ENCODE assay signal across 1 cellular context in genomic region chr22:37659066-37659896, GRCh38.
TF ChIP-seq lines count a peak whose summit lies in the region.

No MANE protein-coding gene starts in this region.

TF ChIP-seq in K562, 482 proteins besides CTCF, POLR2A, EP300 and RAD21 (continues in another document):
- TF ChIP-seq STAG1 (CRISPR knock-in tag; IDR thresholded peaks at IDR 0.05; ENCODE audit: borderline replicate concordance) (no peak), ZC3H11A (IDR thresholded peaks at IDR 0.05; ENCODE audit: low read depth, low read length) (no peak), ZNF707 (CRISPR knock-in tag; conservative IDR thresholded peaks at IDR 0.05) (no peak), NR2F6 (CRISPR knock-in tag; IDR thresholded peaks at IDR 0.05) (no peak), HMGN3 (IDR thresholded peaks at IDR 0.05; ENCODE audit: borderline replicate concordance, extremely low read depth, insufficient read length, low read depth, low read length) (no peak), ZNF584 (CRISPR knock-in tag; IDR thresholded peaks at IDR 0.05; ENCODE audit: low read depth) (no peak), SUPT5H (IDR thresholded peaks at IDR 0.05) (no peak), POLR2H (tag; IDR thresholded peaks at IDR 0.05; ENCODE audit: low read depth) (no peak), ZNF124 (CRISPR knock-in tag; IDR thresholded peaks at IDR 0.05) (no peak), CHD2 (IDR thresholded peaks at IDR 0.05; ENCODE audit: low read depth, low read length) (no peak), ZNF740 (CRISPR knock-in tag; IDR thresholded peaks at IDR 0.05) (no peak), ZNF740 (tag; IDR thresholded peaks at IDR 0.05) (no peak), E2F4 (CRISPR knock-in tag; IDR thresholded peaks at IDR 0.05; ENCODE audit: low read depth) (no peak), ZKSCAN1 (IDR thresholded peaks at IDR 0.05; ENCODE audit: low read depth, low read length) (peak; percentile 93), KDM5B (IDR thresholded peaks at IDR 0.05; ENCODE audit: insufficient replicate concordance, low read depth, low read length) (peak; percentile 11), SP1 (CRISPR knock-in tag; IDR thresholded peaks at IDR 0.05) (no peak), YBX1 (IDR thresholded peaks at IDR 0.05) (no peak), POLR2B (IDR thresholded peaks at IDR 0.05; ENCODE audit: low read depth, partially characterized antibody) (no peak), CBX1 (IDR thresholded peaks at IDR 0.05; ENCODE audit: low read depth) (no peak), ZNF3 (CRISPR knock-in tag; IDR thresholded peaks at IDR 0.05) (no peak), ZNF79 (CRISPR knock-in tag; IDR thresholded peaks at IDR 0.05; ENCODE audit: low read depth) (no peak), GATAD2B (IDR thresholded peaks at IDR 0.05; ENCODE audit: borderline replicate concordance) (no peak), OTX1 (CRISPR knock-in tag; IDR thresholded peaks at IDR 0.05) (no peak), ATF7 (IDR thresholded peaks at IDR 0.05) (no peak), MBD1 (CRISPR knock-in tag; IDR thresholded peaks at IDR 0.05) (no peak), NFE2L1 (tag; IDR thresholded peaks at IDR 0.05; ENCODE audit: borderline replicate concordance, low read depth) (no peak), CCNT2 (IDR thresholded peaks at IDR 0.05; ENCODE audit: borderline replicate concordance, extremely low read depth, insufficient read length, low read depth, low read length) (no peak), ZNF24 (IDR thresholded peaks at IDR 0.05) (no peak), NRF1 (conservative IDR thresholded peaks at IDR 0.05 in 1 of 2, IDR thresholded peaks at IDR 0.05 in 1 of 2) (peak; percentile 73 to 81), ZNF561 (CRISPR knock-in tag; conservative IDR thresholded peaks at IDR 0.05) (no peak), SRSF1 (IDR thresholded peaks at IDR 0.05; ENCODE audit: low read depth, low read length) (no peak), RFX5 (IDR thresholded peaks at IDR 0.05; ENCODE audit: low read depth, low read length) (no peak), HNRNPH1 (optimal IDR thresholded peaks at IDR 0.05; ENCODE audit: low read depth, low read length) (no peak), ZNF830 (CRISPR knock-in tag; IDR thresholded peaks at IDR 0.05) (no peak), SOX6 (IDR thresholded peaks at IDR 0.05) (no peak), CHD1 (IDR thresholded peaks at IDR 0.05; ENCODE audit: low read length) (peak; percentile 50), ZKSCAN3 (CRISPR knock-in tag; IDR thresholded peaks at IDR 0.05) (no peak), NKRF (IDR thresholded peaks at IDR 0.05; ENCODE audit: borderline replicate concordance) (no peak), ZNF184 (CRISPR knock-in tag; IDR thresholded peaks at IDR 0.05) (no peak), DACH1 (IDR thresholded peaks at IDR 0.05; ENCODE audit: partially characterized antibody) (no peak), TFAP4 (CRISPR knock-in tag; IDR thresholded peaks at IDR 0.05; ENCODE audit: borderline replicate concordance) (peak; percentile 22; the same call in 1 of the 2 replicates), BHLHE40 (IDR thresholded peaks at IDR 0.05; ENCODE audit: low read length) (no peak), SAFB (IDR thresholded peaks at IDR 0.05; ENCODE audit: borderline replicate concordance, low read depth, low read length) (peak; percentile 60), MBD2 (IDR thresholded peaks at IDR 0.05; ENCODE audit: borderline replicate concordance, low read depth) (no peak), ZBTB5 (IDR thresholded peaks at IDR 0.05) (no peak), MED1 (CRISPR knock-in tag; IDR thresholded peaks at IDR 0.05; ENCODE audit: borderline replicate concordance) (no peak), PML (IDR thresholded peaks at IDR 0.05; ENCODE audit: low read length) (no peak), RBM34 (IDR thresholded peaks at IDR 0.05; ENCODE audit: borderline replicate concordance, insufficient read depth, low read length) (no peak), MEF2A (IDR thresholded peaks at IDR 0.05; ENCODE audit: control insufficient read depth, low read depth, low read length) (no peak), KAT8 (IDR thresholded peaks at IDR 0.05; ENCODE audit: low read depth) (no peak), TCF3 (CRISPR knock-in tag; IDR thresholded peaks at IDR 0.05) (no peak), KLF1 (tag; IDR thresholded peaks at IDR 0.05) (no peak), PHB2 (IDR thresholded peaks at IDR 0.05; ENCODE audit: low read depth) (no peak), LARP7 (IDR thresholded peaks at IDR 0.05) (no peak), L3MBTL2 (IDR thresholded peaks at IDR 0.05) (no peak)
- TF ChIP-seq, protein P1, sequence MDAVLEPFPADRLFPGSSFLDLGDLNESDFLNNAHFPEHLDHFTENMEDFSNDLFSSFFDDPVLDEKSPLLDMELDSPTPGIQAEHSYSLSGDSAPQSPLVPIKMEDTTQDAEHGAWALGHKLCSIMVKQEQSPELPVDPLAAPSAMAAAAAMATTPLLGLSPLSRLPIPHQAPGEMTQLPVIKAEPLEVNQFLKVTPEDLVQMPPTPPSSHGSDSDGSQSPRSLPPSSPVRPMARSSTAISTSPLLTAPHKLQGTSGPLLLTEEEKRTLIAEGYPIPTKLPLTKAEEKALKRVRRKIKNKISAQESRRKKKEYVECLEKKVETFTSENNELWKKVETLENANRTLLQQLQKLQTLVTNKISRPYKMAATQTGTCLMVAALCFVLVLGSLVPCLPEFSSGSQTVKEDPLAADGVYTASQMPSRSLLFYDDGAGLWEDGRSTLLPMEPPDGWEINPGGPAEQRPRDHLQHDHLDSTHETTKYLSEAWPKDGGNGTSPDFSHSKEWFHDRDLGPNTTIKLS (IDR thresholded peaks at IDR 0.05; ENCODE audit: borderline replicate concordance, low read depth) = no peak
- TF ChIP-seq, protein P2, sequence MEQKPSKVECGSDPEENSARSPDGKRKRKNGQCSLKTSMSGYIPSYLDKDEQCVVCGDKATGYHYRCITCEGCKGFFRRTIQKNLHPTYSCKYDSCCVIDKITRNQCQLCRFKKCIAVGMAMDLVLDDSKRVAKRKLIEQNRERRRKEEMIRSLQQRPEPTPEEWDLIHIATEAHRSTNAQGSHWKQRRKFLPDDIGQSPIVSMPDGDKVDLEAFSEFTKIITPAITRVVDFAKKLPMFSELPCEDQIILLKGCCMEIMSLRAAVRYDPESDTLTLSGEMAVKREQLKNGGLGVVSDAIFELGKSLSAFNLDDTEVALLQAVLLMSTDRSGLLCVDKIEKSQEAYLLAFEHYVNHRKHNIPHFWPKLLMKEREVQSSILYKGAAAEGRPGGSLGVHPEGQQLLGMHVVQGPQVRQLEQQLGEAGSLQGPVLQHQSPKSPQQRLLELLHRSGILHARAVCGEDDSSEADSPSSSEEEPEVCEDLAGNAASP (IDR thresholded peaks at IDR 0.05) = no peak
- TF ChIP-seq, protein P3, sequence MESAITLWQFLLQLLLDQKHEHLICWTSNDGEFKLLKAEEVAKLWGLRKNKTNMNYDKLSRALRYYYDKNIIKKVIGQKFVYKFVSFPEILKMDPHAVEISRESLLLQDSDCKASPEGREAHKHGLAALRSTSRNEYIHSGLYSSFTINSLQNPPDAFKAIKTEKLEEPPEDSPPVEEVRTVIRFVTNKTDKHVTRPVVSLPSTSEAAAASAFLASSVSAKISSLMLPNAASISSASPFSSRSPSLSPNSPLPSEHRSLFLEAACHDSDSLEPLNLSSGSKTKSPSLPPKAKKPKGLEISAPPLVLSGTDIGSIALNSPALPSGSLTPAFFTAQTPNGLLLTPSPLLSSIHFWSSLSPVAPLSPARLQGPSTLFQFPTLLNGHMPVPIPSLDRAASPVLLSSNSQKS (CRISPR knock-in tag; IDR thresholded peaks at IDR 0.05) = no peak
- TF ChIP-seq, protein P4, sequence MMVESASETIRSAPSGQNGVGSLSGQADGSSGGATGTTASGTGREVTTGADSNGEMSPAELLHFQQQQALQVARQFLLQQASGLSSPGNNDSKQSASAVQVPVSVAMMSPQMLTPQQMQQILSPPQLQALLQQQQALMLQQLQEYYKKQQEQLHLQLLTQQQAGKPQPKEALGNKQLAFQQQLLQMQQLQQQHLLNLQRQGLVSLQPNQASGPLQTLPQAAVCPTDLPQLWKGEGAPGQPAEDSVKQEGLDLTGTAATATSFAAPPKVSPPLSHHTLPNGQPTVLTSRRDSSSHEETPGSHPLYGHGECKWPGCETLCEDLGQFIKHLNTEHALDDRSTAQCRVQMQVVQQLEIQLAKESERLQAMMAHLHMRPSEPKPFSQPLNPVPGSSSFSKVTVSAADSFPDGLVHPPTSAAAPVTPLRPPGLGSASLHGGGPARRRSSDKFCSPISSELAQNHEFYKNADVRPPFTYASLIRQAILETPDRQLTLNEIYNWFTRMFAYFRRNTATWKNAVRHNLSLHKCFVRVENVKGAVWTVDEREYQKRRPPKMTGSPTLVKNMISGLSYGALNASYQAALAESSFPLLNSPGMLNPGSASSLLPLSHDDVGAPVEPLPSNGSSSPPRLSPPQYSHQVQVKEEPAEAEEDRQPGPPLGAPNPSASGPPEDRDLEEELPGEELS (CRISPR knock-in tag; IDR thresholded peaks at IDR 0.05; ENCODE audit: borderline replicate concordance) = no peak
